Comparison of ENCODE assay signal across 8 cellular contexts in genomic region chr22:18023509-18024275, GRCh38. TPM values are rescaled to one million over a fixed set of nuclear protein-coding genes. Genes with fewer than 3 reads are reported as not detected.
DNase-seq lines count a peak whose midpoint lies in the region; ATAC-seq and TF ChIP-seq lines count a peak whose summit lies in the region.

No MANE protein-coding gene starts in this region.

- peak overlapping the region; percentile 79 for H3K9ac ChIP-seq in mesenchymal stem cell (ENCODE audit: low read length)

- no peak overlapping the region for H2BK120ac ChIP-seq in mesenchymal stem cell (ENCODE audit: low read depth, low read length)

- H3K27me3 ChIP-seq in mesenchymal stem cell (ENCODE audit: control insufficient read depth in 1 of 2, insufficient read depth in 1 of 2, low read length in 2 of 2), result no peaks in the 10 kb centered on the region

- peaks cover 6% of the 10 kb centered on the region for H3K4me1 Mint-ChIP-seq in activated CD8-positive, alpha-beta T cell treated with anti-CD3 and anti-CD28 coated beads for 36 hours (ENCODE audit: low read depth)

- H4K8ac ChIP-seq in mesenchymal stem cell (ENCODE audit: low read length), result no peak overlapping the region

- CTCF ChIA-PET in activated CD8-positive, alpha-beta T cell treated with anti-CD3 and anti-CD28 coated beads for 36 hours (lab: Charles Lee), result interaction anchor here (1.0 to 4.7 kb wide), 9 partner anchors 10 to 288 kb away, joined by 3 to 31 read pairs (median 3); no protein-coding TSS in a partner anchor

- peak overlapping the region; percentile 69 for H3K4me3 Mint-ChIP-seq in activated CD8-positive, alpha-beta T cell treated with anti-CD3 and anti-CD28 coated beads for 36 hours

- no peaks in the 10 kb centered on the region for H3K36me3 ChIP-seq in mesenchymal stem cell (ENCODE audit: control insufficient read depth in 1 of 2, insufficient read depth in 2 of 2, low read depth in 1 of 2, low read length in 2 of 2)

- H3K4ac ChIP-seq in mesenchymal stem cell (ENCODE audit: low read depth in 1 of 2, low read length in 2 of 2), result peak overlapping the region in 1 of 2 experiments; percentile 30

- H3K4me2 ChIP-seq in mesenchymal stem cell (ENCODE audit: low read length, poor library complexity, severe bottlenecking), result peak overlapping the region; percentile 70

- H3K9me3 Mint-ChIP-seq in activated CD8-positive, alpha-beta T cell treated with anti-CD3 and anti-CD28 coated beads for 36 hours, result no peaks in the 10 kb centered on the region

- H3K18ac ChIP-seq in mesenchymal stem cell (ENCODE audit: low read depth in 1 of 2, low read length in 2 of 2), result peak overlapping the region; percentile 17 to 76

- H3K27ac ChIP-seq in epithelial cell of prostate, result peak overlapping the region; percentile 60
- peak overlapping the region; percentile 68 for H3K27ac ChIP-seq in mesenchymal stem cell (ENCODE audit: low read length, poor library complexity, severe bottlenecking)

- H3K79me1 ChIP-seq in mesenchymal stem cell (replicated peaks; ENCODE audit: low read length, poor library complexity, severe bottlenecking), result peaks cover 9% of the 10 kb centered on the region

- peak; percentile 43 for DNase-seq in A172 (ENCODE audit: low spot score)
- DNase-seq in GM12865 (ENCODE audit: low read depth), result peak; percentile 26
- peak; percentile 73 for DNase-seq in NCI-H2196 (lab: John Stamatoyannopoulos, UW; ENCODE audit: unreplicated experiment)
- peak; percentile 26 for DNase-seq in activated CD8-positive, alpha-beta T cell treated with anti-CD3 and anti-CD28 coated beads for 36 hours
- DNase-seq in epithelial cell of prostate (ENCODE audit: low read depth, low spot score), result no peak
- DNase-seq in mesenchymal stem cell, result peak; percentile 83
- DNase-seq in stimulated activated naive CD4-positive, alpha-beta T cell treated with Interleukin-2 at 50 U/mL for 16 hours (lab: John Stamatoyannopoulos, UW), result peak; percentile 5

- peak; percentile 40 for ATAC-seq in activated CD8-positive, alpha-beta T cell treated with anti-CD3 and anti-CD28 coated beads for 36 hours
- ATAC-seq in GM21619 (IDR thresholded peaks at IDR 0.05; ENCODE audit: unreplicated experiment), result no peak

- POLR2A ChIA-PET in activated CD8-positive, alpha-beta T cell treated with anti-CD3 and anti-CD28 coated beads for 36 hours (lab: Charles Lee), result interaction anchor here (1.0 to 1.9 kb wide), 2 partner anchors 54 to 191 kb away, joined by 3 to 5 read pairs; partner anchors contain the start of gene PEX26

- no peak overlapping the region for H2BK12ac ChIP-seq in mesenchymal stem cell (ENCODE audit: low read length in 2 of 2)

- no peak overlapping the region for H4K91ac ChIP-seq in mesenchymal stem cell (ENCODE audit: low read length)

- no peak for TF ChIP-seq CTCF in GM12865 (IDR thresholded peaks at IDR 0.05; ENCODE audit: insufficient read depth, low read depth, low read length, missing control alignments)
- TF ChIP-seq CTCF in activated CD8-positive, alpha-beta T cell treated with anti-CD3 and anti-CD28 coated beads for 36 hours (IDR thresholded peaks at IDR 0.05), result no peak

- H3K4me1 ChIP-seq in mesenchymal stem cell (ENCODE audit: control insufficient read depth, insufficient read depth, low read depth, low read length), result peaks cover 17% of the 10 kb centered on the region

- peaks cover 39% of the 10 kb centered on the region for H3K27me3 Mint-ChIP-seq in activated CD8-positive, alpha-beta T cell treated with anti-CD3 and anti-CD28 coated beads for 36 hours

- no peak overlapping the region for H3K27ac Mint-ChIP-seq in activated CD8-positive, alpha-beta T cell treated with anti-CD3 and anti-CD28 coated beads for 36 hours

- H3K36me3 Mint-ChIP-seq in activated CD8-positive, alpha-beta T cell treated with anti-CD3 and anti-CD28 coated beads for 36 hours (ENCODE audit: low read depth), result no peaks in the 10 kb centered on the region

- H2AK5ac ChIP-seq in mesenchymal stem cell (ENCODE audit: low read length, severe bottlenecking), result no peak overlapping the region

- 1% methylated on average over 40 of the region's 47 CpGs for WGBS in mesenchymal stem cell

- no peaks in the 10 kb centered on the region for H3K9me3 ChIP-seq in mesenchymal stem cell (ENCODE audit: control insufficient read depth, low read length)

- H2BK15ac ChIP-seq in mesenchymal stem cell (ENCODE audit: low read depth, poor library complexity, severe bottlenecking), result peak overlapping the region; percentile 19

- no peak overlapping the region for H2BK5ac ChIP-seq in mesenchymal stem cell (ENCODE audit: low read depth, low read length, poor library complexity, severe bottlenecking)

- peak overlapping the region; percentile 22 for H3K4me3 ChIP-seq in GM12865 (ENCODE audit: low read depth, low read length)
- H3K4me3 ChIP-seq in mesenchymal stem cell (ENCODE audit: insufficient read depth in 1 of 2, low read depth in 1 of 2, low read length in 2 of 2), result peak overlapping the region; percentile 85 to 92

- H2AFZ ChIP-seq in mesenchymal stem cell (ENCODE audit: low read depth, low read length), result peak overlapping the region; percentile 47

- H3K14ac ChIP-seq in mesenchymal stem cell (ENCODE audit: low read length in 2 of 2), result peak overlapping the region in 1 of 2 experiments; percentile 14

- intact Hi-C loops in activated CD8-positive, alpha-beta T cell treated with anti-CD3 and anti-CD28 coated beads for 36 hours (cut with micrococcal nuclease), result loop anchor here (10.0 kb wide), 1 partner anchor 189 kb away; no protein-coding TSS in a partner anchor

- peak overlapping the region in 1 of 2 experiments; percentile 5 for H3K23ac ChIP-seq in mesenchymal stem cell (ENCODE audit: low read length in 2 of 2)

RNA-seq across cellular contexts. Expression of gene MICAL3, which starts 0.7 kb away (rescaled TPM):
- 13.4 and 15.2 TPM in 2 replicates for total RNA-seq in A172 (2014; rRNA removed; shearing (Covaris generic))
- total RNA-seq in activated CD8-positive, alpha-beta T cell treated with anti-CD3 and anti-CD28 coated beads for 36 hours, result 10 to 100 TPM; 31.6 to 32.4 TPM
- 8.3 TPM for polyA plus RNA-seq in mesenchymal stem cell (2013, experiment 1 of 2)
- polyA plus RNA-seq in mesenchymal stem cell (2013, experiment 2 of 2), result 6.7 TPM

RNA-seq across cellular contexts. Expression of gene PEX26, which starts 54.1 kb away (rescaled TPM):
- total RNA-seq in A172 (2014; rRNA removed; shearing (Covaris generic)), result 12.4 and 15.9 TPM in 2 replicates
- 10 to 100 TPM; 57.8 to 59.7 TPM for total RNA-seq in activated CD8-positive, alpha-beta T cell treated with anti-CD3 and anti-CD28 coated beads for 36 hours
- polyA plus RNA-seq in mesenchymal stem cell (2013, experiment 1 of 2), result 19.3 TPM
- 19.2 TPM for polyA plus RNA-seq in mesenchymal stem cell (2013, experiment 2 of 2)
